ENCODE assay signal across 8 cellular contexts in genomic region chr9:135602789-135603481, GRCh38. TPM values are rescaled to one million over a fixed set of nuclear protein-coding genes. Genes with fewer than 3 reads are reported as not detected.
A peak's percentile ranks its signal among the peaks of the same experiment; 100 is the strongest.
DNase-seq lines count a peak whose midpoint lies in the region; ATAC-seq and TF ChIP-seq lines count a peak whose summit lies in the region.

No MANE protein-coding gene starts in this region.

- no peaks in the 10 kb centered on the region for H3K9me2 ChIP-seq in Loucy (replicated peaks; ENCODE audit: low read depth, low read length)

- no peaks in the 10 kb centered on the region for H3K79me2 ChIP-seq in Loucy (ENCODE audit: insufficient read depth, low read length)

- peak; percentile 32 for DNase-seq in GM06990 (ENCODE audit: extremely low read depth, insufficient read length)
- peak; percentile 87 for DNase-seq in activated CD4-positive, alpha-beta T cell treated with anti-CD3 and anti-CD28 coated beads, Interleukin-2, amount 10 ng/mL, durations not matched to agents 24 days and 14 days
- peak; percentile 29 for DNase-seq in effector CD4-positive, alpha-beta T cell
- DNase-seq in mucosa of descending colon: peak; percentile 38 to 68 (median 46)
- peak; percentile 49 to 84 for DNase-seq in stimulated activated effector memory CD8-positive, alpha-beta T cell treated with anti-CD3 and anti-CD28 coated beads, Interleukin-12 subunit alpha, Interleukin-12 subunit beta, amount 100 ng/mL, for 72 hours (ENCODE audit: low spot score in 2 of 2)

- H3K9me3 ChIP-seq in Loucy (ENCODE audit: insufficient read depth, low read depth, low read length) (no peaks in the 10 kb centered on the region), mucosa of descending colon (no peaks in the 10 kb centered on the region)

- no peaks in the 10 kb centered on the region for H3K36me3 ChIP-seq in GM06990 (ENCODE audit: control insufficient read depth, insufficient read depth, low read length)
- no peaks in the 10 kb centered on the region for H3K36me3 ChIP-seq in Loucy (ENCODE audit: insufficient read depth, low read length)
- no peaks in the 10 kb centered on the region for H3K36me3 ChIP-seq in mucosa of descending colon (ENCODE audit: low read depth)

- TF ChIP-seq CTCF in GM06990 (IDR thresholded peaks at IDR 0.05; ENCODE audit: insufficient read depth, low read length, poor library complexity, severe bottlenecking) (peak; percentile 79), Loucy (conservative IDR thresholded peaks at IDR 0.05; ENCODE audit: low read length) (peak; percentile 69), mucosa of descending colon (IDR thresholded peaks at IDR 0.05) (peak; percentile 53)

- H3K27me3 ChIP-seq in GM06990 (replicated peaks; ENCODE audit: control insufficient read depth, insufficient read depth, low read length): no peaks in the 10 kb centered on the region; the same call in 1 of the 2 replicates
- H3K27me3 ChIP-seq in Loucy (ENCODE audit: insufficient read depth, low read length, poor library complexity, severe bottlenecking): no peaks in the 10 kb centered on the region

- H3K9ac ChIP-seq in Loucy (ENCODE audit: low read depth, low read length, poor library complexity, severe bottlenecking): no peak overlapping the region

- no peaks in the 10 kb centered on the region for H3K9me3 Mint-ChIP-seq in activated CD4-positive, alpha-beta T cell treated with anti-CD3 and anti-CD28 coated beads, Interleukin-2, amount 10 ng/mL, durations not matched to agents 24 days and 14 days
- no peaks in the 10 kb centered on the region for H3K9me3 Mint-ChIP-seq in stimulated activated effector memory CD8-positive, alpha-beta T cell treated with anti-CD3 and anti-CD28 coated beads, Interleukin-12 subunit alpha, Interleukin-12 subunit beta, amount 100 ng/mL, for 72 hours

- no peaks in the 10 kb centered on the region for H3K36me3 Mint-ChIP-seq in activated CD4-positive, alpha-beta T cell treated with anti-CD3 and anti-CD28 coated beads, Interleukin-2, amount 10 ng/mL, durations not matched to agents 24 days and 14 days (ENCODE audit: low read depth)
- no peaks in the 10 kb centered on the region for H3K36me3 Mint-ChIP-seq in stimulated activated effector memory CD8-positive, alpha-beta T cell treated with anti-CD3 and anti-CD28 coated beads, Interleukin-12 subunit alpha, Interleukin-12 subunit beta, amount 100 ng/mL, for 72 hours

- no peak overlapping the region for H2AFZ ChIP-seq in Loucy (ENCODE audit: low read length)

- H3K4me3 ChIP-seq in GM06990 (replicated peaks; ENCODE audit: low read depth, low read length) (no peak overlapping the region), Loucy (ENCODE audit: low read length, poor library complexity, severe bottlenecking) (no peak overlapping the region), mucosa of descending colon (no peak overlapping the region)

- H3K27me3 Mint-ChIP-seq in activated CD4-positive, alpha-beta T cell treated with anti-CD3 and anti-CD28 coated beads, Interleukin-2, amount 10 ng/mL, durations not matched to agents 24 days and 14 days: peaks cover 12% of the 10 kb centered on the region

- no peak overlapping the region for H3K4me3 Mint-ChIP-seq in activated CD4-positive, alpha-beta T cell treated with anti-CD3 and anti-CD28 coated beads, Interleukin-2, amount 10 ng/mL, durations not matched to agents 24 days and 14 days
- no peak overlapping the region for H3K4me3 Mint-ChIP-seq in stimulated activated effector memory CD8-positive, alpha-beta T cell treated with anti-CD3 and anti-CD28 coated beads, Interleukin-12 subunit alpha, Interleukin-12 subunit beta, amount 100 ng/mL, for 72 hours

- H3K4me1 ChIP-seq in Loucy (ENCODE audit: insufficient read depth, low read length, poor library complexity, severe bottlenecking) (no peaks in the 10 kb centered on the region), mucosa of descending colon (ENCODE audit: low read depth) (no peaks in the 10 kb centered on the region)

- H3K4me2 ChIP-seq in Loucy (ENCODE audit: low read depth, low read length, poor library complexity, severe bottlenecking): no peak overlapping the region

- no peaks in the 10 kb centered on the region for H3F3A ChIP-seq in Loucy (ENCODE audit: low read depth)

- intact Hi-C loops in activated CD4-positive, alpha-beta T cell treated with anti-CD3 and anti-CD28 coated beads, Interleukin-2, amount 10 ng/mL, durations not matched to agents 24 days and 14 days (cut with micrococcal nuclease): no loop called here
- intact Hi-C loops in mucosa of descending colon (cut with DNase I, micrococcal nuclease): no loop called here

- no peak overlapping the region for H3K27ac Mint-ChIP-seq in activated CD4-positive, alpha-beta T cell treated with anti-CD3 and anti-CD28 coated beads, Interleukin-2, amount 10 ng/mL, durations not matched to agents 24 days and 14 days
- H3K27ac Mint-ChIP-seq in stimulated activated effector memory CD8-positive, alpha-beta T cell treated with anti-CD3 and anti-CD28 coated beads, Interleukin-12 subunit alpha, Interleukin-12 subunit beta, amount 100 ng/mL, for 72 hours: no peak overlapping the region

- no peaks in the 10 kb centered on the region for H4K20me1 ChIP-seq in Loucy (ENCODE audit: insufficient read depth, low read length, poor library complexity, severe bottlenecking)

- ATAC-seq in mucosa of descending colon (peak; percentile 69), GM21528 (IDR thresholded peaks at IDR 0.05; ENCODE audit: low FRiP score, unreplicated experiment) (no peak), HG03025 (IDR thresholded peaks at IDR 0.05; ENCODE audit: low FRiP score, unreplicated experiment) (no peak)
- ATAC-seq in stimulated activated effector memory CD8-positive, alpha-beta T cell treated with anti-CD3 and anti-CD28 coated beads, Interleukin-12 subunit alpha, Interleukin-12 subunit beta, amount 100 ng/mL, for 72 hours: peak; percentile 36

- H3K4me1 Mint-ChIP-seq in activated CD4-positive, alpha-beta T cell treated with anti-CD3 and anti-CD28 coated beads, Interleukin-2, amount 10 ng/mL, durations not matched to agents 24 days and 14 days: no peaks in the 10 kb centered on the region
- no peaks in the 10 kb centered on the region for H3K4me1 Mint-ChIP-seq in stimulated activated effector memory CD8-positive, alpha-beta T cell treated with anti-CD3 and anti-CD28 coated beads, Interleukin-12 subunit alpha, Interleukin-12 subunit beta, amount 100 ng/mL, for 72 hours

RNA-seq across cellular contexts. Expression of gene GLT6D1, which starts 36.4 kb away (rescaled TPM):
- total RNA-seq in activated CD4-positive, alpha-beta T cell treated with anti-CD3 and anti-CD28 coated beads, Interleukin-2, amount 10 ng/mL, durations not matched to agents 24 days and 14 days: not detected in 2 replicates
- total RNA-seq in mucosa of descending colon: not detected

RNA-seq across cellular contexts. Expression of gene PAEP, which starts 41.4 kb away (rescaled TPM):
- total RNA-seq in activated CD4-positive, alpha-beta T cell treated with anti-CD3 and anti-CD28 coated beads, Interleukin-2, amount 10 ng/mL, durations not matched to agents 24 days and 14 days: not detected in 2 replicates
- not detected for total RNA-seq in mucosa of descending colon

RNA-seq across cellular contexts. Expression of gene OBP2A, which starts 57.0 kb away (rescaled TPM):
- not detected in 2 replicates for total RNA-seq in activated CD4-positive, alpha-beta T cell treated with anti-CD3 and anti-CD28 coated beads, Interleukin-2, amount 10 ng/mL, durations not matched to agents 24 days and 14 days
- not detected for total RNA-seq in mucosa of descending colon

Comparison
In these comparisons a context has a peak if more than half of its experiments do, and no peak if none do; other contexts are left out.
1. DNase-seq: peak in every context shown above with its lines; median percentile 87 in activated CD4-positive, alpha-beta T cell treated with anti-CD3 and anti-CD28 coated beads, Interleukin-2, amount 10 ng/mL, durations not matched to agents 24 days and 14 days; 66 in stimulated activated effector memory CD8-positive, alpha-beta T cell treated with anti-CD3 and anti-CD28 coated beads, Interleukin-12 subunit alpha, Interleukin-12 subunit beta, amount 100 ng/mL, for 72 hours; 46 in mucosa of descending colon; 32 in GM06990; 29 in effector CD4-positive, alpha-beta T cell.
2. ATAC-seq: peak in mucosa of descending colon (single experiment) and stimulated activated effector memory CD8-positive, alpha-beta T cell treated with anti-CD3 and anti-CD28 coated beads, Interleukin-12 subunit alpha, Interleukin-12 subunit beta, amount 100 ng/mL, for 72 hours (single experiment); none in GM21528 (single experiment) and HG03025 (single experiment).
3. Peak in every context shown above with its lines, with median percentiles within 50 percentile points of each other: CTCF ChIP-seq.